8 cellular contexts compared by ENCODE assay signal in genomic region chr3:126911162-126912026, GRCh38.
A peak's percentile ranks its signal among the peaks of the same experiment; 100 is the strongest.
DNase-seq lines count a peak whose midpoint lies in the region; ATAC-seq and TF ChIP-seq lines count a peak whose summit lies in the region.

No MANE protein-coding gene starts in this region.

- peak; percentile 95 for ATAC-seq in GM19025 (IDR thresholded peaks at IDR 0.05; ENCODE audit: low read depth, unreplicated experiment)
- peak; percentile 96 for ATAC-seq in HG03108 (IDR thresholded peaks at IDR 0.05; ENCODE audit: unreplicated experiment)
- peak; percentile 74 for ATAC-seq in Right ventricle myocardium superior (ENCODE audit: poor library complexity)

- H3K4me2 ChIP-seq in smooth muscle cell = no peak overlapping the region

- H3K4me1 ChIP-seq in ACC112 (ENCODE audit: control insufficient read depth, insufficient read depth, low read length, unreplicated experiment) (peaks cover 42% of the 10 kb centered on the region), smooth muscle cell (ENCODE audit: low read depth) (no peaks in the 10 kb centered on the region)

- H3K36me3 ChIP-seq in ACC112 (ENCODE audit: insufficient read depth, low read length) (no peaks in the 10 kb centered on the region), smooth muscle cell (ENCODE audit: low read depth) (no peaks in the 10 kb centered on the region)

- 67% methylated on average over 15 of the region's 15 CpGs for whole genome bisulfite sequencing in smooth muscle cell (ENCODE audit: low lambda C conversion rate)

- H3K79me2 ChIP-seq in ACC112 (ENCODE audit: control insufficient read depth, insufficient read depth, low read length, unreplicated experiment) (no peaks in the 10 kb centered on the region), smooth muscle cell (ENCODE audit: low read depth) (no peaks in the 10 kb centered on the region)

- DNase-seq in RPMI8226 = peak; percentile 94
- DNase-seq in activated T-helper 9 cell treated with anti-CD3 and anti-CD28 coated beads, Interleukin-2, amount 50 U/mL, for 16 hours (ENCODE audit: low read depth) = peak; percentile 36
- DNase-seq in Right ventricle myocardium superior = peak; percentile 60
- DNase-seq in smooth muscle cell (lab: John Stamatoyannopoulos, UW; ENCODE audit: unreplicated experiment) = no peak
- no peak for DNase-seq in NCI-H345 (lab: John Stamatoyannopoulos, UW)

- no peaks in the 10 kb centered on the region for H3K27me3 ChIP-seq in ACC112 (ENCODE audit: insufficient read depth, low read length)
- no peaks in the 10 kb centered on the region for H3K27me3 ChIP-seq in smooth muscle cell (ENCODE audit: low read depth)

- H3K4me3 ChIP-seq in ACC112 (ENCODE audit: low read depth, low read length) (peak overlapping the region; percentile 22; the same call in 1 of the 2 replicates), smooth muscle cell (no peak overlapping the region)

- H3K27ac ChIP-seq in ACC112 (ENCODE audit: low read depth, low read length) = peak overlapping the region; percentile 97
- H3K27ac ChIP-seq in smooth muscle cell (ENCODE audit: low read depth) = peak overlapping the region; percentile 77

- no peaks in the 10 kb centered on the region for H3F3A ChIP-seq in smooth muscle cell (ENCODE audit: low read depth)

- H3K9me3 ChIP-seq in smooth muscle cell (replicated peaks; ENCODE audit: low read depth) = no peaks in the 10 kb centered on the region

- H2AFZ ChIP-seq in ACC112 (ENCODE audit: low read length, unreplicated experiment) = peak overlapping the region; percentile 74
- H2AFZ ChIP-seq in smooth muscle cell (ENCODE audit: low read depth) = no peak overlapping the region

- TF ChIP-seq CTCF in smooth muscle cell (IDR thresholded peaks at IDR 0.05; ENCODE audit: borderline replicate concordance, insufficient read depth, poor library complexity, severe bottlenecking) = no peak

- intact Hi-C loops in Right ventricle myocardium superior (cut with DNase I) = no loop called here

- no peaks in the 10 kb centered on the region for H4K20me1 ChIP-seq in smooth muscle cell (ENCODE audit: low read depth)

- H3K9ac ChIP-seq in smooth muscle cell (ENCODE audit: low read depth) = no peak overlapping the region

Comparison
In these comparisons a context has a peak if more than half of its experiments do, and no peak if none do; other contexts are left out.
1. DNase-seq: peak in RPMI8226 (single experiment), activated T-helper 9 cell treated with anti-CD3 and anti-CD28 coated beads, Interleukin-2, amount 50 U/mL, for 16 hours (single experiment) and Right ventricle myocardium superior (single experiment); none in smooth muscle cell (single experiment) and NCI-H345 (single experiment).
2. Peak in every context shown above with its lines, with median percentiles within 50 percentile points of each other: ATAC-seq.